ENCODE assay signal across 8 cellular contexts in genomic region chr20:61896058-61896961, GRCh38.
DNase-seq lines count a peak whose midpoint lies in the region; ATAC-seq and TF ChIP-seq lines count a peak whose summit lies in the region.

No MANE protein-coding gene starts in this region.

- no peaks in the 10 kb centered on the region for H3K9me2 ChIP-seq in PC-3 (replicated peaks; ENCODE audit: low read length)

- no peaks in the 10 kb centered on the region for H3K4me1 ChIP-seq in PC-3 (ENCODE audit: insufficient read depth, low read length)
- no peaks in the 10 kb centered on the region for H3K4me1 ChIP-seq in breast epithelium

- POLR2A ChIA-PET in HEK293T (lab: Yijun Ruan, JAX) (no interaction called here), PC-3 (lab: Charles Lee; ENCODE audit: unreplicated experiment) (no interaction called here)

- TF ChIP-seq POLR2A in breast epithelium (IDR thresholded peaks at IDR 0.05) = no peak

- H3K4me3 ChIP-seq in PC-3 (ENCODE audit: low read length) (no peak overlapping the region), breast epithelium (no peak overlapping the region)

- in situ Hi-C loops in Caki2 (cut with HindIII; ENCODE audit: low pct_unique_long_range_greater_than_20kb, low sequenced_read_pairs) = no loop called here

- no peaks in the 10 kb centered on the region for H4K20me1 ChIP-seq in PC-3 (ENCODE audit: low read length)

- no peak overlapping the region for H3K4me2 ChIP-seq in PC-3 (ENCODE audit: low read length)

- intact Hi-C loops in PC-3 (cut with micrococcal nuclease) (loop anchor here (5.0 kb wide), 2 partner anchors 1684 to 1839 kb away; no protein-coding TSS in a partner anchor), breast epithelium (cut with DNase I; ENCODE audit: low total_unique reads) (no loop called here)

- no peak overlapping the region for H2AFZ ChIP-seq in PC-3 (ENCODE audit: low read length)

- H3K27me3 ChIP-seq in PC-3 (ENCODE audit: low read length) (peaks cover 67% of the 10 kb centered on the region), breast epithelium (peaks cover 0 to 32% of the 10 kb centered on the region in 2 donors)

- H3K79me2 ChIP-seq in PC-3 (ENCODE audit: low read length) = no peaks in the 10 kb centered on the region

- BruUV-seq in PC-3 (replicated peaks; lab: Mats Ljungman, UMichigan) = no TSS peak

- peak; percentile 91 for ATAC-seq in PC-3
- no peak for ATAC-seq in omental fat pad (ENCODE audit: low FRiP score)
- no peak for ATAC-seq in GM21529 (IDR thresholded peaks at IDR 0.05; ENCODE audit: unreplicated experiment)

- no peaks in the 10 kb centered on the region for H3K36me3 ChIP-seq in PC-3 (ENCODE audit: low read depth, low read length)
- no peaks in the 10 kb centered on the region for H3K36me3 ChIP-seq in breast epithelium

- CTCF ChIA-PET in HEK293T (lab: Yijun Ruan, JAX) = interaction anchor here (0.6 to 0.8 kb wide), 4 partner anchors 11 to 988 kb away, joined by 3 to 4 read pairs (median 3); no protein-coding TSS in a partner anchor
- CTCF ChIA-PET in PC-3 (lab: Charles Lee) = interaction anchor here (0.7 kb wide), 1 partner anchor 1839 kb away, joined by 3 read pairs; no protein-coding TSS in a partner anchor

- H3F3A ChIP-seq in PC-3 (ENCODE audit: low read length, unreplicated experiment) = no peaks in the 10 kb centered on the region

- peak; percentile 29 for DNase-seq in Caki2 (ENCODE audit: low read depth)
- DNase-seq in HEK293T (ENCODE audit: extremely low spot score) = peak; percentile 79
- peak; percentile 69 for DNase-seq in PC-3
- DNase-seq in breast epithelium (ENCODE audit: low spot score in 2 of 2) = no peak
- peak; percentile 11 for DNase-seq in kidney glomerular epithelial cell (lab: John Stamatoyannopoulos, UW)
- DNase-seq in stromal cell of bone marrow (ENCODE audit: low read depth) = peak; percentile 18
- no peak for DNase-seq in omental fat pad (ENCODE audit: low spot score)

- peak; percentile 81 for TF ChIP-seq CTCF in PC-3 (conservative IDR thresholded peaks at IDR 0.05; ENCODE audit: low read depth, low read length)
- peak in 2 of 3 donors; percentile 39 to 41 for TF ChIP-seq CTCF in breast epithelium (IDR thresholded peaks at IDR 0.05)
- no peak for TF ChIP-seq CTCF in omental fat pad (IDR thresholded peaks at IDR 0.05)

- H3K27ac ChIP-seq in PC-3 (ENCODE audit: low read length) (no peak overlapping the region), breast epithelium (no peak overlapping the region)

- H3K9me3 ChIP-seq in PC-3 (ENCODE audit: low read length) (no peaks in the 10 kb centered on the region), breast epithelium (peaks cover 0 to 9% of the 10 kb centered on the region in 2 donors)

- no peak overlapping the region for H3K9ac ChIP-seq in PC-3 (ENCODE audit: low read length)

TF ChIP-seq in HEK293T, 16 proteins besides CTCF, POLR2A, EP300 and RAD21:
- no peak for TF ChIP-seq SP1 (IDR thresholded peaks at IDR 0.05)
- TF ChIP-seq NFRKB (IDR thresholded peaks at IDR 0.05) = no peak
- no peak for TF ChIP-seq ARNT (IDR thresholded peaks at IDR 0.05)
- TF ChIP-seq LEF1 (IDR thresholded peaks at IDR 0.05; ENCODE audit: borderline replicate concordance) = no peak
- TF ChIP-seq CTBP1 (IDR thresholded peaks at IDR 0.05; ENCODE audit: borderline replicate concordance) = no peak
- TF ChIP-seq L3MBTL2 (conservative IDR thresholded peaks at IDR 0.05) = no peak
- TF ChIP-seq PKNOX1 (IDR thresholded peaks at IDR 0.05) = no peak
- TF ChIP-seq BHLHE40 (IDR thresholded peaks at IDR 0.05; ENCODE audit: borderline replicate concordance) = no peak
- TF ChIP-seq ZNF384 (IDR thresholded peaks at IDR 0.05) = no peak
- no peak for TF ChIP-seq FOXA1 (IDR thresholded peaks at IDR 0.05)
- no peak for TF ChIP-seq TARDBP (IDR thresholded peaks at IDR 0.05)
- no peak for TF ChIP-seq ELF4 (IDR thresholded peaks at IDR 0.05)
- no peak for TF ChIP-seq SUZ12 (IDR thresholded peaks at IDR 0.05)
- no peak for TF ChIP-seq FOXK2 (IDR thresholded peaks at IDR 0.05)
- TF ChIP-seq HDGF (IDR thresholded peaks at IDR 0.05; ENCODE audit: borderline replicate concordance) = no peak

Comparison
In these comparisons a context has a peak if more than half of its experiments do, and no peak if none do; other contexts are left out.
1. DNase-seq: peak in Caki2 (single experiment), HEK293T (single experiment), PC-3 (single experiment), kidney glomerular epithelial cell (single experiment) and stromal cell of bone marrow (single experiment); none in breast epithelium (0 of 2) and omental fat pad (single experiment).
2. CTCF ChIP-seq: peak in PC-3 (single experiment) and breast epithelium (2 of 3); none in omental fat pad (0 of 3).